Comparison of ENCODE assay signal across 14 cellular contexts in genomic region chr6:106101466-106101865, GRCh38. TPM values are rescaled to one million over a fixed set of nuclear protein-coding genes. Genes with fewer than 3 reads are reported as not detected.
DNase-seq lines count a peak whose midpoint lies in the region; ATAC-seq, FAIRE-seq and TF ChIP-seq lines count a peak whose summit lies in the region.
"Had no signal": no experiment of that assay in that cellular context is flagged by ENCODE, and none has a peak within 500 bp of the region (broad histone marks: within the 10 kb centered on the region; RNA-seq: fewer than 3 reads in every experiment).

No MANE protein-coding gene starts in this region.

- peak overlapping the region; percentile 96 for H3K27ac Mint-ChIP-seq in activated T-cell treated with anti-CD3 and anti-CD28 coated beads, Interleukin-2, amount 50 U/mL, for 24 hours
- H3K27ac Mint-ChIP-seq in activated CD8-positive, alpha-beta T cell treated with anti-CD3 and anti-CD28 coated beads, Interleukin-2, amount 10 ng/mL, durations not matched to agents 7 days and 5 days: peak overlapping the region; percentile 41

- H3K36me3 ChIP-seq in esophagus squamous epithelium (peaks cover 12 to 25% (median 13%) of the 10 kb centered on the region in 3 donors), thoracic aorta (no peaks in the 10 kb centered on the region)
- H3K36me3 ChIP-seq: HAP-1 had no signal

- no peak for DNase-seq in activated T-cell treated with anti-CD3 and anti-CD28 coated beads, Interleukin-2, amount 50 U/mL, for 24 hours
- no peak for DNase-seq in activated T-cell treated with anti-CD3 and anti-CD28 coated beads, Interleukin-2, amount 50 U/mL, for 48 hours
- DNase-seq in activated CD8-positive, alpha-beta T cell treated with anti-CD3 and anti-CD28 coated beads, Interleukin-2, amount 10 ng/mL, durations not matched to agents 7 days and 5 days: no peak
- DNase-seq in esophagus squamous epithelium (lab: John Stamatoyannopoulos, UW) (no peak), thoracic aorta (ENCODE audit: low spot score) (no peak), C1 segment of cervical spinal cord (lab: John Stamatoyannopoulos, UW) (no peak), GM12892 (ENCODE audit: insufficient read length) (no peak)
- DNase-seq in activated effector memory CD4-positive, alpha-beta T cell treated with Interleukin-2 at 50 U/mL for 16 hours: no peak
- DNase-seq: ACHN, Karpas-422, NCI-H1436, SW 1271 had no signal

- peak overlapping the region; percentile 83 to 90 (median 90) for H3K27ac ChIP-seq in esophagus squamous epithelium
- H3K27ac ChIP-seq in thoracic aorta: no peak overlapping the region
- H3K27ac ChIP-seq: hepatocyte had no signal

- peak overlapping the region in 3 of 4 donors; percentile 8 to 67 (median 52) for H3K4me3 ChIP-seq in esophagus squamous epithelium
- H3K4me3 ChIP-seq in thoracic aorta: peak overlapping the region; percentile 4
- H3K4me3 ChIP-seq: HAP-1, hepatocyte had no signal

- H3K9me3 ChIP-seq in esophagus squamous epithelium (no peaks in the 10 kb centered on the region), thoracic aorta (no peaks in the 10 kb centered on the region)
- H3K9me3 ChIP-seq: HAP-1 had no signal

- intact Hi-C loops in esophagus squamous epithelium (cut with DNase I): no loop called here

- peaks cover 94% of the 10 kb centered on the region for H3K4me1 Mint-ChIP-seq in activated T-cell treated with anti-CD3 and anti-CD28 coated beads, Interleukin-2, amount 50 U/mL, for 24 hours (ENCODE audit: low read depth)
- H3K4me1 Mint-ChIP-seq in activated CD8-positive, alpha-beta T cell treated with anti-CD3 and anti-CD28 coated beads, Interleukin-2, amount 10 ng/mL, durations not matched to agents 7 days and 5 days (ENCODE audit: low read depth): peaks cover 89% of the 10 kb centered on the region

- H3K27me3 ChIP-seq in esophagus squamous epithelium (no peaks in the 10 kb centered on the region), thoracic aorta (replicated peaks; ENCODE audit: insufficient read depth) (no peaks in the 10 kb centered on the region)
- H3K27me3 ChIP-seq: hepatocyte had no signal

- POLR2A ChIA-PET in activated CD8-positive, alpha-beta T cell treated with anti-CD3 and anti-CD28 coated beads, Interleukin-2, amount 10 ng/mL, durations not matched to agents 7 days and 5 days (lab: Charles Lee): interaction anchor here (3.6 kb wide), 1 partner anchor 16 kb away, joined by 19 read pairs; no protein-coding TSS in a partner anchor

- no peak for TF ChIP-seq CTCF in esophagus squamous epithelium (IDR thresholded peaks at IDR 0.05)
- no peak for TF ChIP-seq CTCF in thoracic aorta (IDR thresholded peaks at IDR 0.05)

- 42 to 55% methylated on average over 3 of the region's 3 CpGs for WGBS in esophagus squamous epithelium, 2 donors

- no peak for ATAC-seq in activated CD8-positive, alpha-beta T cell treated with anti-CD3 and anti-CD28 coated beads, Interleukin-2, amount 10 ng/mL, durations not matched to agents 7 days and 5 days
- no peak for ATAC-seq in thoracic aorta (ENCODE audit: insufficient number of reproducible peaks, low FRiP score, low read depth)

- CTCF ChIA-PET in activated CD8-positive, alpha-beta T cell treated with anti-CD3 and anti-CD28 coated beads, Interleukin-2, amount 10 ng/mL, durations not matched to agents 7 days and 5 days (lab: Charles Lee): interaction anchor here (0.7 to 4.9 kb wide), 6 partner anchors 10 to 669 kb away, joined by 3 to 22 read pairs (median 6); partner anchors contain the start of gene PRDM1

- H3K4me1 ChIP-seq in esophagus squamous epithelium (peaks cover 12 to 82% (median 26%) of the 10 kb centered on the region in 3 donors), thoracic aorta (ENCODE audit: control insufficient read depth in 1 of 2, low read depth in 2 of 2) (peaks cover 0 to 4% of the 10 kb centered on the region in 2 donors)

- peaks cover 2% of the 10 kb centered on the region for H3K9me3 Mint-ChIP-seq in activated T-cell treated with anti-CD3 and anti-CD28 coated beads, Interleukin-2, amount 50 U/mL, for 24 hours
- no peaks in the 10 kb centered on the region for H3K9me3 Mint-ChIP-seq in activated CD8-positive, alpha-beta T cell treated with anti-CD3 and anti-CD28 coated beads, Interleukin-2, amount 10 ng/mL, durations not matched to agents 7 days and 5 days (ENCODE audit: insufficient read depth)

- peaks cover 5% of the 10 kb centered on the region for H3K27me3 Mint-ChIP-seq in activated T-cell treated with anti-CD3 and anti-CD28 coated beads, Interleukin-2, amount 50 U/mL, for 24 hours
- no peaks in the 10 kb centered on the region for H3K27me3 Mint-ChIP-seq in activated CD8-positive, alpha-beta T cell treated with anti-CD3 and anti-CD28 coated beads, Interleukin-2, amount 10 ng/mL, durations not matched to agents 7 days and 5 days (ENCODE audit: low read depth)

- H3K36me3 Mint-ChIP-seq in activated T-cell treated with anti-CD3 and anti-CD28 coated beads, Interleukin-2, amount 50 U/mL, for 24 hours (ENCODE audit: low read depth): peaks cover 88% of the 10 kb centered on the region
- peaks cover 80% of the 10 kb centered on the region for H3K36me3 Mint-ChIP-seq in activated CD8-positive, alpha-beta T cell treated with anti-CD3 and anti-CD28 coated beads, Interleukin-2, amount 10 ng/mL, durations not matched to agents 7 days and 5 days (ENCODE audit: low read depth)

- FAIRE-seq in GM12892 (lab: Jason Lieb, UNC): no peak

- TF ChIP-seq POLR2A in esophagus squamous epithelium (IDR thresholded peaks at IDR 0.05) (no peak), GM12892 (IDR thresholded peaks at IDR 0.05; ENCODE audit: low read depth, low read length) (no peak)

- peak overlapping the region; percentile 88 for H3K4me3 Mint-ChIP-seq in activated T-cell treated with anti-CD3 and anti-CD28 coated beads, Interleukin-2, amount 50 U/mL, for 24 hours
- peak overlapping the region; percentile 87 for H3K4me3 Mint-ChIP-seq in activated CD8-positive, alpha-beta T cell treated with anti-CD3 and anti-CD28 coated beads, Interleukin-2, amount 10 ng/mL, durations not matched to agents 7 days and 5 days

RNA-seq across cellular contexts. Expression of gene PRDM1, which starts 15.3 kb away (rescaled TPM):
- 10 to 100 TPM; 14.4 to 14.7 TPM for total RNA-seq in activated CD8-positive, alpha-beta T cell treated with anti-CD3 and anti-CD28 coated beads, Interleukin-2, amount 10 ng/mL, durations not matched to agents 7 days and 5 days
- total RNA-seq in esophagus squamous epithelium (10 to 100 TPM; 18.3 to 75.8 (median 35.4) TPM), thoracic aorta (1 to 10 TPM; 4.1 to 7.9 TPM)
- 12.7 TPM for polyA plus RNA-seq in GM12892 (2012; ENCODE audit: missing spikeins)

Comparison
In these comparisons a context has a peak if more than half of its experiments do, and no peak if none do; other contexts are left out.
1. H3K27ac ChIP-seq: peak in esophagus squamous epithelium (4 of 4); none in thoracic aorta (0 of 2).